18 cellular contexts compared by ENCODE assay signal in the genomic region with DNA sequence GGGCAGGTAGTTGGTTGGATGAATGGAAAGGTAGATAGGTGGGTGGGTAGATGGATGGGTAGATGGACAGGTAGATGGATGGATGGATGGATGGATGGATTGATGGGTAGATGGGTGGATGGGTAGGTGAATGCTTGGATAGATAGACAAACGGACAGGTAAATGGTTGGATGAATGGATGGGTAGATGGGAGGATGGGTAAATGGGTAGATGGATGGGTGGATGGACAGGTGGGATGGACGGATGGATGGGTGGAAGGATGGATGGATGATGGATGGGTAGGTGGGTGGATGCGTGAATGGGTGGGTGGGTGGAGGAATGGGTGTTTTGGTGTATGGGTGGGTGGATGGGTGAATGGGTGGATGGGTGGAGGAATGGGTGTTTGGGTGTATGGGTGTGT. TPM values are rescaled to one million over a fixed set of nuclear protein-coding genes. Genes with fewer than 3 reads are reported as not detected.
DNase-seq lines count a peak whose midpoint lies in the region; ATAC-seq, FAIRE-seq and TF ChIP-seq lines count a peak whose summit lies in the region.
"Had no signal": no experiment of that assay in that cellular context is flagged by ENCODE, and none has a peak within 500 bp of the region (broad histone marks: within the 10 kb centered on the region; RNA-seq: fewer than 3 reads in every experiment).

No MANE protein-coding gene starts in this region.

- TF ChIP-seq EP300 in H1 (IDR thresholded peaks at IDR 0.05; ENCODE audit: borderline replicate concordance in 1 of 2, low read depth in 2 of 2, low read length in 2 of 2) (no peak), tibial nerve (IDR thresholded peaks at IDR 0.05) (no peak)

- H3K23ac ChIP-seq in H9 (ENCODE audit: insufficient read length, low read depth, low read length), result no peak overlapping the region
- no peak overlapping the region for H3K23ac ChIP-seq in H1 (ENCODE audit: insufficient read length)

- no peak overlapping the region for H2BK5ac ChIP-seq in H9 (ENCODE audit: insufficient read length, low read length)
- no peak overlapping the region for H2BK5ac ChIP-seq in H1 (ENCODE audit: low read depth, low read length)

- H3K23me2 ChIP-seq in H9 (ENCODE audit: insufficient read length, low read depth, low read length, poor library complexity, severe bottlenecking) (no peaks in the 10 kb centered on the region), H1 (ENCODE audit: low read depth, low read length) (peaks cover 6% of the 10 kb centered on the region; the same call in 1 of the 2 replicates)

- H2BK12ac ChIP-seq in H9 (ENCODE audit: insufficient read length, low read depth, low read length) (no peak overlapping the region), H1 (ENCODE audit: low read depth, low read length) (no peak overlapping the region)

- H2BK20ac ChIP-seq in H9 (ENCODE audit: low read depth, low read length, poor library complexity, severe bottlenecking) (no peak overlapping the region), H1 (ENCODE audit: low read length) (no peak overlapping the region)

- TF ChIP-seq CTCF in H9 (conservative IDR thresholded peaks at IDR 0.05) (no peak), H1 (IDR thresholded peaks at IDR 0.05; ENCODE audit: control extremely low read depth in 1 of 3, insufficient read depth in 1 of 3, low read depth in 1 of 3, low read length in 3 of 3) (no peak), tibial nerve (IDR thresholded peaks at IDR 0.05) (no peak)
- TF ChIP-seq CTCF in CD4-positive, alpha-beta T cell (IDR thresholded peaks at IDR 0.05), result no peak

- no peaks in the 10 kb centered on the region for H3K36me3 Mint-ChIP-seq in H9 (ENCODE audit: insufficient read depth in 1 of 3, low read depth in 3 of 3)
- no peaks in the 10 kb centered on the region for H3K36me3 Mint-ChIP-seq in stimulated activated memory B cell treated with anti-CD40 and anti-IgM and Interleukin-4, amounts not matched to agents 10 μg/mL and 1 μg/mL and 100 μg/mL, for 72 hours
- no peaks in the 10 kb centered on the region for H3K36me3 Mint-ChIP-seq in CD4-positive, alpha-beta T cell (ENCODE audit: low read depth)
- H3K36me3 Mint-ChIP-seq: CD8-positive, alpha-beta memory T cell had no signal

- TF ChIP-seq POLR2A in H1 (IDR thresholded peaks at IDR 0.05; ENCODE audit: control extremely low read depth in 1 of 2, low read depth in 2 of 2, low read length in 2 of 2), result no peak
- no peak for TF ChIP-seq POLR2A in tibial nerve (IDR thresholded peaks at IDR 0.05)

- H3K9me3 Mint-ChIP-seq in H9, result no peaks in the 10 kb centered on the region; a peak in 1 of 5 replicates
- peaks cover 5% of the 10 kb centered on the region for H3K9me3 Mint-ChIP-seq in stimulated activated memory B cell treated with anti-CD40 and anti-IgM and Interleukin-4, amounts not matched to agents 10 μg/mL and 1 μg/mL and 100 μg/mL, for 72 hours
- H3K9me3 Mint-ChIP-seq in CD4-positive, alpha-beta T cell, result no peaks in the 10 kb centered on the region
- H3K9me3 Mint-ChIP-seq: CD8-positive, alpha-beta memory T cell had no signal

- H4K20me1 ChIP-seq in H9 (ENCODE audit: control insufficient read depth, insufficient read depth, insufficient read length), result no peaks in the 10 kb centered on the region
- peaks cover 0 to 3% of the 10 kb centered on the region in 2 experiments for H4K20me1 ChIP-seq in H1 (replicated peaks in 1 of 2; ENCODE audit: control insufficient read depth in 1 of 2, insufficient read depth in 2 of 2, low read length in 2 of 2)
- H4K20me1 ChIP-seq: BLaER1 treated with 17β-estradiol and CSF1 and Interleukin-3, amounts not matched to agents 10 nM and 100 nM had no signal

- H3K27ac ChIP-seq in H9 (ENCODE audit: insufficient read length, low read depth, low read length) (no peak overlapping the region), H1 (ENCODE audit: low read depth, low read length) (no peak overlapping the region), aorta (ENCODE audit: low read depth in 1 of 2, low read length in 2 of 2) (no peak overlapping the region), tibial nerve (no peak overlapping the region)
- H3K27ac ChIP-seq in CD4-positive, alpha-beta T cell (ENCODE audit: low read depth, low read length), result no peak overlapping the region
- H3K27ac ChIP-seq: BLaER1 treated with 17β-estradiol and CSF1 and Interleukin-3, amounts not matched to agents 10 nM and 100 nM; GM23248 had no signal

- peak overlapping the region; percentile 60 for H4K8ac ChIP-seq in H9 (replicated peaks; ENCODE audit: insufficient read length, low read depth, low read length)
- no peak overlapping the region for H4K8ac ChIP-seq in H1 (ENCODE audit: extremely low read depth, insufficient read depth, low read length)

- POLR2A ChIA-PET in H1 (lab: Charles Lee; ENCODE audit: partially characterized antibody), result interaction anchor here (0.6 kb wide), 1 partner anchor 104 kb away, joined by 3 read pairs; no protein-coding TSS in a partner anchor
- POLR2A ChIA-PET in CD4-positive, alpha-beta T cell (lab: Charles Lee), result no interaction called here

- H4K91ac ChIP-seq in H9 (ENCODE audit: insufficient read length, low read depth, low read length), result no peak overlapping the region
- no peak overlapping the region for H4K91ac ChIP-seq in H1 (replicated peaks; ENCODE audit: insufficient read length, low read length)

- H3K18ac ChIP-seq in H9 (ENCODE audit: insufficient read length, low read depth, low read length) (no peak overlapping the region), H1 (ENCODE audit: extremely low read depth, low read length) (no peak overlapping the region)

- H2AFZ ChIP-seq in H9 (ENCODE audit: low read length) (no peak overlapping the region), H1 (ENCODE audit: low read length) (no peak overlapping the region)
- H2AFZ ChIP-seq: GM23248 had no signal

- H3K4me1 Mint-ChIP-seq in H9, result peaks cover 9 to 10% of the 10 kb centered on the region in 2 experiments; a peak in 3 of 4 replicates
- no peaks in the 10 kb centered on the region for H3K4me1 Mint-ChIP-seq in stimulated activated memory B cell treated with anti-CD40 and anti-IgM and Interleukin-4, amounts not matched to agents 10 μg/mL and 1 μg/mL and 100 μg/mL, for 72 hours
- no peaks in the 10 kb centered on the region for H3K4me1 Mint-ChIP-seq in CD4-positive, alpha-beta T cell (ENCODE audit: low read depth)
- H3K4me1 Mint-ChIP-seq: B cell; CD8-positive, alpha-beta memory T cell had no signal

- H3K4ac ChIP-seq in H9 (ENCODE audit: low read depth, low read length) (no peak overlapping the region), H1 (replicated peaks; ENCODE audit: insufficient read length, low read depth, low read length) (no peak overlapping the region)

- no peaks in the 10 kb centered on the region for H3K79me2 ChIP-seq in H9 (ENCODE audit: insufficient read depth, low read length)
- no peaks in the 10 kb centered on the region for H3K79me2 ChIP-seq in H1 (ENCODE audit: control insufficient read depth in 1 of 2, insufficient read depth in 2 of 2, low read length in 2 of 2)

- H3K36me3 ChIP-seq in H1 (ENCODE audit: control insufficient read depth in 2 of 4, insufficient read depth in 4 of 4, low read length in 3 of 4) (no peaks in the 10 kb centered on the region), aorta (ENCODE audit: control insufficient read depth in 1 of 2, insufficient read depth in 2 of 2, low read length in 1 of 2) (no peaks in the 10 kb centered on the region), tibial nerve (no peaks in the 10 kb centered on the region)
- H3K36me3 ChIP-seq: BLaER1 treated with 17β-estradiol and CSF1 and Interleukin-3, amounts not matched to agents 10 nM and 100 nM had no signal

- FAIRE-seq in HTR-8/SVneo (lab: Jason Lieb, UNC), result peak; percentile 72
- no peak for FAIRE-seq in H1 (lab: Jason Lieb, UNC)
- FAIRE-seq: G401.6, GM12892, GM18507, H54 had no signal

- H2BK120ac ChIP-seq in H9 (ENCODE audit: low read depth, low read length, poor library complexity, severe bottlenecking) (no peak overlapping the region), H1 (replicated peaks; ENCODE audit: low read depth, low read length) (no peak overlapping the region)

- no peaks in the 10 kb centered on the region for H3K4me1 ChIP-seq in H9 (ENCODE audit: insufficient read depth, low read length)
- peaks cover 0 to 2% (median under 1%) of the 10 kb centered on the region in 4 experiments; a peak in 4 of 7 replicates for H3K4me1 ChIP-seq in H1 (replicated peaks in 1 of 4; ENCODE audit: control insufficient read depth in 3 of 4, insufficient read depth in 4 of 4, low read length in 3 of 4)
- no peaks in the 10 kb centered on the region for H3K4me1 ChIP-seq in aorta (ENCODE audit: control insufficient read depth in 1 of 2, insufficient read depth in 2 of 2, low read length in 2 of 2)
- peaks cover 0 to 10% (median 3%) of the 10 kb centered on the region in 4 donors for H3K4me1 ChIP-seq in tibial nerve

- DNase-seq in H9 (no peak), HTR-8/SVneo (ENCODE audit: insufficient read length, low spot score) (no peak), H1 (ENCODE audit: low read depth in 1 of 2, low spot score in 2 of 2) (no peak), aorta (no peak), tibial nerve (ENCODE audit: low spot score in 2 of 2) (no peak)
- DNase-seq in CD4-positive, alpha-beta T cell, result no peak
- DNase-seq: CD8-positive, alpha-beta memory T cell; COR-L47; DMS 273 treated with DMSO at 0.1 percent for 48 hours; GM23248 had no signal

- no peaks in the 10 kb centered on the region for H3K79me1 ChIP-seq in H9 (ENCODE audit: insufficient read depth, low read depth, low read length, poor library complexity, severe bottlenecking)
- H3K79me1 ChIP-seq in H1 (ENCODE audit: low read depth, low read length), result no peaks in the 10 kb centered on the region

- no peak overlapping the region for H3K27ac Mint-ChIP-seq in H9
- H3K27ac Mint-ChIP-seq in stimulated activated memory B cell treated with anti-CD40 and anti-IgM and Interleukin-4, amounts not matched to agents 10 μg/mL and 1 μg/mL and 100 μg/mL, for 72 hours, result no peak overlapping the region
- no peak overlapping the region for H3K27ac Mint-ChIP-seq in CD4-positive, alpha-beta T cell
- H3K27ac Mint-ChIP-seq: B cell; CD8-positive, alpha-beta memory T cell had no signal

- H3K4me3 ChIP-seq in H1 (ENCODE audit: extremely low read depth in 1 of 4, insufficient read depth in 2 of 4, low read depth in 3 of 4, low read length in 4 of 4) (no peak overlapping the region), aorta (ENCODE audit: low read length in 2 of 2) (no peak overlapping the region), tibial nerve (no peak overlapping the region)
- H3K4me3 ChIP-seq: BLaER1 treated with 17β-estradiol and CSF1 and Interleukin-3, amounts not matched to agents 10 nM and 100 nM; GM23248 had no signal

- H3K14ac ChIP-seq in H9 (ENCODE audit: insufficient read depth, low read length) (no peak overlapping the region), H1 (ENCODE audit: insufficient read length) (no peak overlapping the region)

- no peak overlapping the region for H3K4me2 ChIP-seq in H9 (ENCODE audit: insufficient read depth, insufficient read length, low read length)
- no peak overlapping the region for H3K4me2 ChIP-seq in H1 (ENCODE audit: insufficient read depth in 1 of 2, low read depth in 2 of 2, low read length in 2 of 2)
- H3K4me2 ChIP-seq: BLaER1 treated with 17β-estradiol and CSF1 and Interleukin-3, amounts not matched to agents 10 nM and 100 nM had no signal

- no peak overlapping the region for H2BK15ac ChIP-seq in H9 (ENCODE audit: low read depth, low read length)
- H2BK15ac ChIP-seq in H1 (ENCODE audit: low read length), result no peak overlapping the region

- H3T11ph ChIP-seq in H9 (ENCODE audit: low read length), result no peak overlapping the region

- CTCF ChIA-PET in H1 (lab: Charles Lee; ENCODE audit: partially characterized antibody), result interaction anchor here (0.6 to 0.7 kb wide), 2 partner anchors 176 to 179 kb away, joined by 4 to 5 read pairs; no protein-coding TSS in a partner anchor
- CTCF ChIA-PET in CD4-positive, alpha-beta T cell (lab: Charles Lee), result no interaction called here

- peak; percentile 21 for ATAC-seq in stimulated activated memory B cell treated with anti-CD40 and anti-IgM and Interleukin-4, amounts not matched to agents 10 μg/mL and 1 μg/mL and 100 μg/mL, for 72 hours
- ATAC-seq in aorta (ENCODE audit: low FRiP score), result no peak
- ATAC-seq in CD4-positive, alpha-beta T cell (ENCODE audit: poor library complexity), result no peak
- ATAC-seq: HCT116 had no signal

- H3K9me3 ChIP-seq in H9 (ENCODE audit: control insufficient read depth, low read depth, low read length) (no peaks in the 10 kb centered on the region), H1 (ENCODE audit: insufficient read depth in 2 of 2, low read depth in 1 of 2, low read length in 1 of 2) (no peaks in the 10 kb centered on the region), aorta (ENCODE audit: control insufficient read depth, low read length) (no peaks in the 10 kb centered on the region), tibial nerve (no peaks in the 10 kb centered on the region)
- no peaks in the 10 kb centered on the region for H3K9me3 ChIP-seq in CD4-positive, alpha-beta T cell (ENCODE audit: control insufficient read depth, low read length)

- H3K27me3 ChIP-seq in H9 (ENCODE audit: insufficient read depth, low read length) (no peaks in the 10 kb centered on the region), H1 (replicated peaks in 1 of 4; ENCODE audit: control insufficient read depth in 3 of 4, extremely low read depth in 1 of 4, insufficient read depth in 3 of 4, low read length in 3 of 4) (no peaks in the 10 kb centered on the region), aorta (ENCODE audit: control insufficient read depth in 1 of 2, insufficient read depth in 2 of 2, low read length in 1 of 2) (no peaks in the 10 kb centered on the region), tibial nerve (no peaks in the 10 kb centered on the region)
- H3K27me3 ChIP-seq in CD4-positive, alpha-beta T cell (ENCODE audit: control insufficient read depth, insufficient read depth, low read length), result peaks cover 5% of the 10 kb centered on the region
- H3K27me3 ChIP-seq: BLaER1 treated with 17β-estradiol and CSF1 and Interleukin-3, amounts not matched to agents 10 nM and 100 nM had no signal

- no peak overlapping the region for H3K4me3 Mint-ChIP-seq in H9
- H3K4me3 Mint-ChIP-seq in stimulated activated memory B cell treated with anti-CD40 and anti-IgM and Interleukin-4, amounts not matched to agents 10 μg/mL and 1 μg/mL and 100 μg/mL, for 72 hours, result no peak overlapping the region
- H3K4me3 Mint-ChIP-seq in CD4-positive, alpha-beta T cell, result no peak overlapping the region
- H3K4me3 Mint-ChIP-seq: B cell; CD8-positive, alpha-beta memory T cell had no signal

- intact Hi-C loops in aorta (cut with DNase I), result loop anchor here in 1 of 2 donors (5.0 kb wide), 1 partner anchor 36 kb away; no protein-coding TSS in a partner anchor
- intact Hi-C loops in CD4-positive, alpha-beta T cell (cut with DNase I, micrococcal nuclease), result no loop called here

- 100% methylated on average over 2 of the region's 3 CpGs for WGBS in H9 (ENCODE audit: extremely low coverage, insufficient read length, low lambda C conversion rate)
- 82 to 100% methylated on average over 2 to 3 of the region's 3 CpGs for WGBS in H1 (ENCODE audit: extremely low coverage in 1 of 2, insufficient coverage in 1 of 2, insufficient read length in 1 of 2, insufficient replicate concordance in 2 of 2, low coverage in 1 of 2, low lambda C conversion rate in 2 of 2, missing lambda C conversion rate in 1 of 2), 2 experiments
- 96 to 97% methylated on average over 3 of the region's 3 CpGs for WGBS in aorta, 2 donors
- 91 to 92% methylated on average over 3 of the region's 3 CpGs for WGBS in tibial nerve, 2 donors

- H3K27me3 Mint-ChIP-seq in H9 (ENCODE audit: low read depth), result peaks cover 5% of the 10 kb centered on the region
- H3K27me3 Mint-ChIP-seq in stimulated activated memory B cell treated with anti-CD40 and anti-IgM and Interleukin-4, amounts not matched to agents 10 μg/mL and 1 μg/mL and 100 μg/mL, for 72 hours, result peaks cover 57% of the 10 kb centered on the region
- peaks cover 30% of the 10 kb centered on the region for H3K27me3 Mint-ChIP-seq in CD4-positive, alpha-beta T cell

- H4K5ac ChIP-seq in H9 (ENCODE audit: insufficient read length, low read depth, low read length), result no peak overlapping the region
- H4K5ac ChIP-seq in H1 (ENCODE audit: insufficient read length, low read depth, low read length), result no peak overlapping the region

- TF ChIP-seq RAD21 in H1 (IDR thresholded peaks at IDR 0.05 in 1 of 2, conservative IDR thresholded peaks at IDR 0.05 in 1 of 2; ENCODE audit: low read depth in 2 of 2, low read length in 2 of 2), result no peak

- H3K56ac ChIP-seq in H9 (ENCODE audit: insufficient read length, low read depth, low read length) (no peak overlapping the region), H1 (replicated peaks; ENCODE audit: insufficient read length, low read depth, low read length) (peak overlapping the region; percentile 98)

- H3K9ac ChIP-seq in H9 (ENCODE audit: extremely low read depth, insufficient read length, low read length), result no peak overlapping the region
- no peak overlapping the region for H3K9ac ChIP-seq in H1 (replicated peaks in 1 of 4; ENCODE audit: extremely low read depth in 1 of 4, low read depth in 3 of 4, low read length in 3 of 4)
- H3K9ac ChIP-seq: BLaER1 treated with 17β-estradiol and CSF1 and Interleukin-3, amounts not matched to agents 10 nM and 100 nM; GM23248 had no signal

- no peak overlapping the region for H2AK5ac ChIP-seq in H9 (ENCODE audit: insufficient read length, low read length)
- H2AK5ac ChIP-seq in H1 (ENCODE audit: low read depth, low read length), result no peak overlapping the region

RNA-seq across cellular contexts. Expression of a gene that starts 50.1 kb away (rescaled TPM):
- total RNA-seq in H9 (2021) (11.0 and 12.6 TPM in 2 replicates), aorta (10 to 100 TPM; 55.2 to 72.4 TPM), tibial nerve (10 to 100 TPM; 28.2 to 38.0 (median 31.7) TPM)
- 16.6 and 18.7 TPM in 2 replicates for total RNA-seq in H1 (2021; fragmentation: NEBNext Ultra II Directional; extraction: Animal tissue kit (Norgen Biotek cat#: 25700))
- polyA plus RNA-seq in H1 (2011; rRNA removed) (8.6 and 10.2 TPM in 2 replicates), aorta (10 to 100 TPM; 16.7 to 42.4 TPM)
- 9.5 TPM for polyA plus RNA-seq in H1 (2011; cell fraction: cytosol; rRNA removed)
- 10.5 TPM for polyA plus RNA-seq in H1 (2011; cell fraction: nucleus; rRNA removed)
- 9.0 to 13.2 TPM (median 10.2 TPM) in 4 replicates for polyA plus RNA-seq in H1 (2012, experiment 1 of 2)
- polyA plus RNA-seq in H1 (2012, experiment 2 of 2), result 0.70 TPM
- 10.7 TPM for polyA plus RNA-seq in H1 (2013, experiment 1 of 2)
- 11.2 TPM for polyA plus RNA-seq in H1 (2013, experiment 2 of 2)
- 15.3 and 16.8 TPM in 2 replicates for polyA minus RNA-seq in H1 (2011; rRNA and poly(A)+ RNA removed)
- polyA minus RNA-seq in H1 (2011; cell fraction: cytosol; rRNA and poly(A)+ RNA removed), result 8.6 TPM
- 19.0 TPM for polyA minus RNA-seq in H1 (2011; cell fraction: nucleus; rRNA and poly(A)+ RNA removed)
- under 1 TPM in 1 of 2 experiments, not detected in 1; 0.16 TPM for total RNA-seq in CD4-positive, alpha-beta T cell
- total RNA-seq: B cell had no signal
- polyA plus RNA-seq: CD8-positive, alpha-beta memory T cell had no signal

Comparison
In these comparisons a context has a peak if more than half of its experiments do, and no peak if none do; other contexts are left out.
1. RNA of a gene that starts 50.1 kb away (total RNA-seq): 55.2 to 72.4 TPM in aorta, 28.2 to 38.0 TPM in tibial nerve, 16.6 to 18.7 TPM in H1 and 11.0 to 12.6 TPM in H9; 0.16 TPM in CD4-positive, alpha-beta T cell; every median in the first group is over 10 times any median in the second.